ENCODE assay signal across 8 cellular contexts in genomic region chr2:201450910-201451329, GRCh38. TPM values are rescaled to one million over a fixed set of nuclear protein-coding genes. Genes with fewer than 3 reads are reported as not detected.
A peak's percentile ranks its signal among the peaks of the same experiment; 100 is the strongest.
DNase-seq lines count a peak whose midpoint lies in the region; ATAC-seq and TF ChIP-seq lines count a peak whose summit lies in the region.

No MANE protein-coding gene starts in this region.

- no peaks in the 10 kb centered on the region for H3K27me3 Mint-ChIP-seq in endodermal cell (ENCODE audit: insufficient read depth)
- H3K27me3 Mint-ChIP-seq in naive thymus-derived CD8-positive, alpha-beta T cell = no peaks in the 10 kb centered on the region

- no peaks in the 10 kb centered on the region for H3K36me3 Mint-ChIP-seq in endodermal cell (ENCODE audit: low read depth)
- peaks cover 0 to 14% (median 0%) of the 10 kb centered on the region in 3 donors for H3K36me3 Mint-ChIP-seq in naive thymus-derived CD8-positive, alpha-beta T cell

- H3K27ac ChIP-seq in OCI-LY7 (ENCODE audit: low read depth, low read length, poor library complexity, severe bottlenecking) (peak overlapping the region; percentile 80), endodermal cell (ENCODE audit: low read depth, low read length) (peak overlapping the region; percentile 6)

- peak overlapping the region; percentile 59 for H3K9ac ChIP-seq in endodermal cell (ENCODE audit: extremely low read depth, low read length, poor library complexity, severe bottlenecking)

- 0% methylated on average over 11 to 23 of the region's 23 CpGs for WGBS in endodermal cell (ENCODE audit: insufficient coverage in 1 of 2, insufficient read length in 1 of 2), 2 experiments

- DNase-seq in NCI-H146 (lab: John Stamatoyannopoulos, UW) = peak; percentile 39
- DNase-seq in NCI-H146 treated with DMSO at 0.1 percent for 48 hours (lab: John Stamatoyannopoulos, UW; ENCODE audit: unreplicated experiment) = no peak
- DNase-seq in OCI-LY7 (ENCODE audit: low spot score) = no peak
- no peak for DNase-seq in endodermal cell
- DNase-seq in naive thymus-derived CD8-positive, alpha-beta T cell = no peak
- DNase-seq in putamen (ENCODE audit: low spot score) = no peak
- DNase-seq in NCI-H1417 (lab: John Stamatoyannopoulos, UW) = no peak

- H3K9me2 ChIP-seq in OCI-LY7 (ENCODE audit: insufficient read depth, low read length) = no peaks in the 10 kb centered on the region

- H3K4me3 Mint-ChIP-seq in endodermal cell = peak overlapping the region; percentile 94
- H3K4me3 Mint-ChIP-seq in naive thymus-derived CD8-positive, alpha-beta T cell = peak overlapping the region; percentile 67 to 98 (median 95)

- peak overlapping the region; percentile 83 for H3K4me2 ChIP-seq in OCI-LY7 (ENCODE audit: low read length)

- H3K27ac Mint-ChIP-seq in endodermal cell = peak overlapping the region; percentile 95
- peak overlapping the region; percentile 84 to 98 (median 96) for H3K27ac Mint-ChIP-seq in naive thymus-derived CD8-positive, alpha-beta T cell

- H3K4me3 ChIP-seq in OCI-LY7 (ENCODE audit: low read depth, low read length, poor library complexity, severe bottlenecking) = peak overlapping the region; percentile 99
- peak overlapping the region; percentile 95 for H3K4me3 ChIP-seq in endodermal cell (ENCODE audit: low read length)

- ATAC-seq in HG02885 (IDR thresholded peaks at IDR 0.05; ENCODE audit: poor library complexity, unreplicated experiment) = peak; percentile 21
- peak; percentile 13 to 24 for ATAC-seq in naive thymus-derived CD8-positive, alpha-beta T cell

- H3K27me3 ChIP-seq in endodermal cell (ENCODE audit: control insufficient read depth, insufficient read depth, low read length, poor library complexity, severe bottlenecking) = no peaks in the 10 kb centered on the region

- no TSS peak for BruUV-seq in OCI-LY7 (replicated peaks; lab: Mats Ljungman, UMichigan)

- H4K20me1 ChIP-seq in OCI-LY7 (ENCODE audit: insufficient read depth, low read length) = no peaks in the 10 kb centered on the region

- H2AFZ ChIP-seq in OCI-LY7 (ENCODE audit: low read length) = peak overlapping the region; percentile 89

- H3K4me1 ChIP-seq in OCI-LY7 (ENCODE audit: insufficient read depth, low read length, poor library complexity, severe bottlenecking) = peaks cover 14% of the 10 kb centered on the region
- peaks cover 7% of the 10 kb centered on the region for H3K4me1 ChIP-seq in endodermal cell (ENCODE audit: control insufficient read depth, insufficient read depth, low read length)

- CTCF ChIA-PET in OCI-LY7 (lab: Charles Lee; ENCODE audit: unreplicated experiment) = interaction anchor here (0.6 kb wide), 4 partner anchors 53 to 878 kb away, joined by 3 to 13 read pairs (median 6); no protein-coding TSS in a partner anchor

- POLR2A ChIA-PET in OCI-LY7 (lab: Charles Lee) = interaction anchor here (0.5 to 3.0 kb wide), 20 partner anchors 10 to 1656 kb away, joined by 3 to 22 read pairs (median 4); partner anchors contain the start of gene CASP8
- POLR2A ChIA-PET in naive thymus-derived CD8-positive, alpha-beta T cell (lab: Charles Lee) = interaction anchor here (0.6 to 2.3 kb wide), 20 partner anchors 9 to 587 kb away, joined by 3 to 15 read pairs (median 5); partner anchors contain the start of genes ALS2, CASP10, CASP8 and CFLAR

- no peaks in the 10 kb centered on the region for H3K9me3 Mint-ChIP-seq in endodermal cell
- no peaks in the 10 kb centered on the region for H3K9me3 Mint-ChIP-seq in naive thymus-derived CD8-positive, alpha-beta T cell

- no peaks in the 10 kb centered on the region for H3K9me3 ChIP-seq in OCI-LY7 (ENCODE audit: low read length)
- no peaks in the 10 kb centered on the region for H3K9me3 ChIP-seq in endodermal cell (ENCODE audit: control insufficient read depth, low read length)

- H3K36me3 ChIP-seq in OCI-LY7 (ENCODE audit: insufficient read depth, low read length) (no peaks in the 10 kb centered on the region), endodermal cell (ENCODE audit: control insufficient read depth, insufficient read depth, low read length) (no peaks in the 10 kb centered on the region)

- TF ChIP-seq CTCF in OCI-LY7 (conservative IDR thresholded peaks at IDR 0.05; ENCODE audit: low read length) = no peak
- TF ChIP-seq CTCF in endodermal cell (conservative IDR thresholded peaks at IDR 0.05) = no peak

- peaks cover 7% of the 10 kb centered on the region for H3K79me2 ChIP-seq in OCI-LY7 (ENCODE audit: insufficient read depth, low read depth, low read length)

- H3K4me1 Mint-ChIP-seq in endodermal cell = peaks cover 45% of the 10 kb centered on the region
- peaks cover 25 to 63% (median 55%) of the 10 kb centered on the region in 4 donors for H3K4me1 Mint-ChIP-seq in naive thymus-derived CD8-positive, alpha-beta T cell

- intact Hi-C loops in OCI-LY7 (cut with micrococcal nuclease; ENCODE audit: unreplicated experiment) = loop anchor here (1.0 to 5.0 kb wide), 5 partner anchors 192 to 639 kb away; partner anchors contain the start of genes BZW1 and TMEM237

RNA-seq across cellular contexts. Expression of gene TRAK2, which starts 0.3 kb away (rescaled TPM):
- total RNA-seq in OCI-LY7 (2014; rRNA removed; shearing (Covaris generic)) = 4.9 and 7.1 TPM in 2 replicates
- total RNA-seq in OCI-LY7 (2022) (11.3 and 11.9 TPM in 2 replicates), endodermal cell (10 to 100 TPM; 14.8 to 15.2 TPM)
- polyA plus RNA-seq in endodermal cell (2013, experiment 1 of 2) = 9.5 TPM
- polyA plus RNA-seq in endodermal cell (2013, experiment 2 of 2) = 8.0 TPM
- 10 to 100 TPM; 36.5 to 37.9 TPM for total RNA-seq in naive thymus-derived CD8-positive, alpha-beta T cell
- polyA plus RNA-seq in naive thymus-derived CD8-positive, alpha-beta T cell = 10 to 100 TPM; 20.9 to 30.7 (median 24.7) TPM

RNA-seq across cellular contexts. Expression of gene STRADB, which starts 0.6 kb away (rescaled TPM):
- 8.4 and 11.9 TPM in 2 replicates for total RNA-seq in OCI-LY7 (2014; rRNA removed; shearing (Covaris generic))
- total RNA-seq in OCI-LY7 (2022) = 21.4 and 23.4 TPM in 2 replicates
- total RNA-seq in endodermal cell = 10 to 100 TPM; 39.7 to 50.1 TPM
- 40.0 TPM for polyA plus RNA-seq in endodermal cell (2013, experiment 1 of 2)
- polyA plus RNA-seq in endodermal cell (2013, experiment 2 of 2) = 36.1 TPM
- total RNA-seq in naive thymus-derived CD8-positive, alpha-beta T cell = 10 to 100 TPM; 17.9 to 20.4 TPM
- polyA plus RNA-seq in naive thymus-derived CD8-positive, alpha-beta T cell = 10 to 100 TPM; 31.5 to 33.8 (median 33.5) TPM
